In genomic region chr2:144660518-144661316, GRCh38 we compare ENCODE assay signal across 9 cellular contexts.
A peak's percentile ranks its signal among the peaks of the same experiment; 100 is the strongest.
DNase-seq lines count a peak whose midpoint lies in the region; ATAC-seq and TF ChIP-seq lines count a peak whose summit lies in the region.
"Had no signal": no experiment of that assay in that cellular context is flagged by ENCODE, and none has a peak within 500 bp of the region (broad histone marks: within the 10 kb centered on the region; RNA-seq: fewer than 3 reads in every experiment).

No MANE protein-coding gene starts in this region.

- no peak overlapping the region for H3K4me3 ChIP-seq in MG63
- H3K4me3 ChIP-seq in subcutaneous abdominal adipose tissue (ENCODE audit: low read depth in 1 of 5, low read length in 5 of 5) = no peak overlapping the region

- no peak overlapping the region for H3K4me3 Mint-ChIP-seq in WTC11

- POLR2A ChIA-PET in WTC11 (lab: Charles Lee) = interaction anchor here (0.7 kb wide), 1 partner anchor 12 kb away, joined by 3 read pairs; no protein-coding TSS in a partner anchor

- CTCF ChIA-PET in WTC11 (lab: Charles Lee) = no interaction called here

- H3K9me3 ChIP-seq in MG63 (no peaks in the 10 kb centered on the region), subcutaneous abdominal adipose tissue (ENCODE audit: control insufficient read depth in 5 of 5, low read length in 5 of 5) (no peaks in the 10 kb centered on the region)

- H3K27me3 Mint-ChIP-seq in WTC11 (ENCODE audit: low read depth) = no peaks in the 10 kb centered on the region

- peak overlapping the region in 2 of 5 donors; percentile 32 to 35 for H3K9ac ChIP-seq in subcutaneous abdominal adipose tissue (ENCODE audit: low read length in 5 of 5)

- intact Hi-C loops in left colon (cut with DNase I, micrococcal nuclease) = no loop called here

- DNase-seq in MG63 (peak; percentile 7), WTC11 (ENCODE audit: low spot score) (no peak), kidney tubule cell (ENCODE audit: low spot score) (peak; percentile 16), left colon (no peak)
- DNase-seq in activated naive CD4-positive, alpha-beta T cell (lab: John Stamatoyannopoulos, UW) = no peak
- DNase-seq: kidney, NCI-H1436 treated with DMSO at 0.1 percent for 48 hours had no signal

- H3K9me3 Mint-ChIP-seq in WTC11 = no peaks in the 10 kb centered on the region

- peak; percentile 68 for ATAC-seq in WTC11
- ATAC-seq in GM18907 (IDR thresholded peaks at IDR 0.05; ENCODE audit: unreplicated experiment) = no peak
- ATAC-seq in left colon = no peak

- TF ChIP-seq CTCF in WTC11 (IDR thresholded peaks at IDR 0.05) = no peak

- peak overlapping the region; percentile 29 for H3K27ac Mint-ChIP-seq in WTC11

- no peaks in the 10 kb centered on the region for H3K36me3 Mint-ChIP-seq in WTC11

- peaks cover 23% of the 10 kb centered on the region for H3K4me1 Mint-ChIP-seq in WTC11

- H3K4me1 ChIP-seq in subcutaneous abdominal adipose tissue (ENCODE audit: control insufficient read depth in 5 of 5, insufficient read depth in 5 of 5, low read length in 5 of 5) = peaks cover 0 to 12% (median 0%) of the 10 kb centered on the region in 5 donors

- H3K27ac ChIP-seq in subcutaneous abdominal adipose tissue (ENCODE audit: low read depth, low read length) = peak overlapping the region; percentile 40

- H3K36me3 ChIP-seq in MG63 = no peaks in the 10 kb centered on the region
- no peaks in the 10 kb centered on the region for H3K36me3 ChIP-seq in subcutaneous abdominal adipose tissue (ENCODE audit: control insufficient read depth in 5 of 5, insufficient read depth in 5 of 5, low read length in 5 of 5)

- H3K27me3 ChIP-seq in MG63 (no peaks in the 10 kb centered on the region), subcutaneous abdominal adipose tissue (ENCODE audit: control insufficient read depth in 5 of 5, insufficient read depth in 4 of 5, low read length in 5 of 5) (no peaks in the 10 kb centered on the region)

TF ChIP-seq in WTC11, 78 proteins besides CTCF, POLR2A, EP300 and RAD21:
- no peak for TF ChIP-seq IRF1 (CRISPR knock-in tag; IDR thresholded peaks at IDR 0.05)
TF ChIP-seq in WTC11: peak in this region for 0.

Comparison
In these comparisons a context has a peak if more than half of its experiments do, and no peak if none do; other contexts are left out.
1. DNase-seq: peak in MG63 (single experiment) and kidney tubule cell (single experiment); none in WTC11 (single experiment), activated naive CD4-positive, alpha-beta T cell (0 of 4) and left colon (0 of 2).